In genomic region chr1:25818569-25818968, GRCh38 we compare ENCODE assay signal across 9 cellular contexts. TPM values are rescaled to one million over a fixed set of nuclear protein-coding genes. Genes with fewer than 3 reads are reported as not detected.
A peak's percentile ranks its signal among the peaks of the same experiment; 100 is the strongest.
DNase-seq lines count a peak whose midpoint lies in the region; ATAC-seq and TF ChIP-seq lines count a peak whose summit lies in the region.
"Had no signal": no experiment of that assay in that cellular context is flagged by ENCODE, and none has a peak within 500 bp of the region (broad histone marks: within the 10 kb centered on the region; RNA-seq: fewer than 3 reads in every experiment).

No MANE protein-coding gene starts in this region.

- H3K4me3 ChIP-seq in astrocyte of the spinal cord (ENCODE audit: low read depth, low read length): peak overlapping the region; percentile 91
- peak overlapping the region; percentile 98 for H3K4me3 ChIP-seq in lower lobe of right lung
- peak overlapping the region; percentile 77 to 93 for H3K4me3 ChIP-seq in tibial artery

- H3K27me3 Mint-ChIP-seq in activated naive CD4-positive, alpha-beta T cell treated with anti-CD3 and anti-CD28 coated beads, Interleukin-2, amount 10 ng/mL, durations not matched to agents 7 days and 5 days: no peaks in the 10 kb centered on the region

- H3K4me1 ChIP-seq in lower lobe of right lung (peaks cover 29% of the 10 kb centered on the region), tibial artery (peaks cover 0 to 33% (median 27%) of the 10 kb centered on the region in 4 donors)

- peak overlapping the region; percentile 92 for H3K27ac ChIP-seq in lower lobe of right lung
- peak overlapping the region; percentile 83 to 92 for H3K27ac ChIP-seq in tibial artery

- in situ Hi-C loops in astrocyte of the spinal cord (cut with HindIII; ENCODE audit: low sequenced_read_pairs): no loop called here

- H3K36me3 ChIP-seq in lower lobe of right lung: peaks cover 28% of the 10 kb centered on the region
- peaks cover 18 to 41% (median 30%) of the 10 kb centered on the region in 3 donors for H3K36me3 ChIP-seq in tibial artery

- H3K27ac Mint-ChIP-seq in activated naive CD4-positive, alpha-beta T cell treated with anti-CD3 and anti-CD28 coated beads, Interleukin-2, amount 10 ng/mL, durations not matched to agents 7 days and 5 days: peak overlapping the region; percentile 85

- H3K9me3 Mint-ChIP-seq in activated naive CD4-positive, alpha-beta T cell treated with anti-CD3 and anti-CD28 coated beads, Interleukin-2, amount 10 ng/mL, durations not matched to agents 7 days and 5 days: no peaks in the 10 kb centered on the region

- peaks cover 9% of the 10 kb centered on the region for H3K36me3 Mint-ChIP-seq in activated naive CD4-positive, alpha-beta T cell treated with anti-CD3 and anti-CD28 coated beads, Interleukin-2, amount 10 ng/mL, durations not matched to agents 7 days and 5 days

- no peak for ATAC-seq in lower lobe of right lung
- ATAC-seq in GM19035 (IDR thresholded peaks at IDR 0.05; ENCODE audit: unreplicated experiment): no peak

- TF ChIP-seq CTCF in astrocyte of the spinal cord (IDR thresholded peaks at IDR 0.05; ENCODE audit: low read depth, low read length) (no peak), lower lobe of right lung (IDR thresholded peaks at IDR 0.05) (no peak), tibial artery (IDR thresholded peaks at IDR 0.05) (no peak)

- H3K9me3 ChIP-seq in lower lobe of right lung (no peaks in the 10 kb centered on the region), tibial artery (no peaks in the 10 kb centered on the region)

- peak overlapping the region; percentile 97 for H3K4me3 Mint-ChIP-seq in activated naive CD4-positive, alpha-beta T cell treated with anti-CD3 and anti-CD28 coated beads, Interleukin-2, amount 10 ng/mL, durations not matched to agents 7 days and 5 days

- CTCF ChIA-PET in activated naive CD4-positive, alpha-beta T cell treated with anti-CD3 and anti-CD28 coated beads, Interleukin-2, amount 10 ng/mL, durations not matched to agents 7 days and 5 days (lab: Charles Lee): interaction anchor here (0.9 kb wide), 1 partner anchor 125 kb away, joined by 3 read pairs; no protein-coding TSS in a partner anchor

- H3K4me1 Mint-ChIP-seq in activated naive CD4-positive, alpha-beta T cell treated with anti-CD3 and anti-CD28 coated beads, Interleukin-2, amount 10 ng/mL, durations not matched to agents 7 days and 5 days: peaks cover 51% of the 10 kb centered on the region

- intact Hi-C loops in lower lobe of right lung (cut with DNase I) (no loop called here), tibial artery (cut with DNase I; ENCODE audit: low total_unique reads) (loop anchor here (5.0 kb wide), 1 partner anchor 416 kb away; no protein-coding TSS in a partner anchor)

- H3K27me3 ChIP-seq in lower lobe of right lung (ENCODE audit: low read depth): no peaks in the 10 kb centered on the region
- no peaks in the 10 kb centered on the region for H3K27me3 ChIP-seq in tibial artery

- no peak for DNase-seq in activated naive CD4-positive, alpha-beta T cell treated with anti-CD3 and anti-CD28 coated beads, Interleukin-2, amount 10 ng/mL, durations not matched to agents 7 days and 5 days
- DNase-seq in activated naive CD4-positive, alpha-beta T cell treated with Interleukin-2 at 50 U/mL for 16 hours: no peak
- DNase-seq in astrocyte of the spinal cord (ENCODE audit: low read depth, low spot score) (no peak), lower lobe of right lung (no peak), tibial artery (no peak), epidermal melanocyte (ENCODE audit: insufficient read length, low spot score) (no peak), NCI-H187 treated with DMSO at 0.1 percent for 48 hours (lab: John Stamatoyannopoulos, UW) (no peak)
- DNase-seq: NCI-H1048 had no signal

RNA-seq across cellular contexts. Expression of gene MTFR1L, which starts 1.2 kb away (rescaled TPM):
- 51.1 TPM for total RNA-seq in lower lobe of right lung

RNA-seq across cellular contexts. Expression of gene SELENON, which starts 18.6 kb away (rescaled TPM):
- total RNA-seq in lower lobe of right lung: 83.4 TPM

RNA-seq across cellular contexts. Expression of gene AUNIP, which starts 40.7 kb away (rescaled TPM):
- total RNA-seq in lower lobe of right lung: not detected

RNA-seq across cellular contexts. Expression of gene PAQR7, which starts 56.9 kb away (rescaled TPM):
- 9.3 TPM for total RNA-seq in lower lobe of right lung
